24 cellular contexts compared by ENCODE assay signal in the genomic region with DNA sequence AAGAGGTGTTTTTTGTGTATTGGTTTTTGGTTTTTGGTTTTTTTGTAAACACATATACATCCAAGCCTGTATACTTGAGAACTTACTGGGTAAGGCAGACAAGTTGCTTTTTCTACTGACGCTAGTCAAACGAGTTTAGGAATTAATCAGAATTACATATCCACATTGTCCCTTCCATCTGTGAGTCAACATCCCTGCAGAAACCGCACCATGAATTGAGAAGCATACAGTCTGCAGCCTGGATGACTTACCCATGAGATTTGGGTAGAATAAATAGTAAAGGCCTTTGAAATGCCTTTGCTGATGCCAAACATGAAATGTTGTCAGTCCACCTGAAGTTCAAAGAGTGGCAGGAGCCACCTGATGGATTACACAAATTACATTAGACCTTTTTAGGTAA. TPM values are rescaled to one million over a fixed set of nuclear protein-coding genes. Genes with fewer than 3 reads are reported as not detected.
DNase-seq lines count a peak whose midpoint lies in the region; ATAC-seq and TF ChIP-seq lines count a peak whose summit lies in the region.
"Had no signal": no experiment of that assay in that cellular context is flagged by ENCODE, and none has a peak within 500 bp of the region (broad histone marks: within the 10 kb centered on the region; RNA-seq: fewer than 3 reads in every experiment).

No MANE protein-coding gene starts in this region.

- no peaks in the 10 kb centered on the region for H4K20me1 ChIP-seq in PC-3 (ENCODE audit: low read length)
- H4K20me1 ChIP-seq in GM23338 (replicated peaks; ENCODE audit: insufficient read depth), result no peaks in the 10 kb centered on the region
- H4K20me1 ChIP-seq: BLaER1 treated with 17β-estradiol and CSF1 and Interleukin-3, amounts not matched to agents 10 nM and 100 nM had no signal

- H3K79me2 ChIP-seq in PC-3 (ENCODE audit: low read length), result no peaks in the 10 kb centered on the region
- no peaks in the 10 kb centered on the region for H3K79me2 ChIP-seq in GM23338 (replicated peaks; ENCODE audit: insufficient read depth)

- H3K4me2 ChIP-seq in PC-3 (ENCODE audit: low read length) (no peak overlapping the region), GM23338 (no peak overlapping the region)
- H3K4me2 ChIP-seq: A549; BLaER1 treated with 17β-estradiol and CSF1 and Interleukin-3, amounts not matched to agents 10 nM and 100 nM had no signal

- H3K4me3 ChIP-seq in PC-3 (ENCODE audit: low read length) (no peak overlapping the region), GM23338 (no peak overlapping the region)
- H3K4me3 ChIP-seq: A549; BLaER1 treated with 17β-estradiol and CSF1 and Interleukin-3, amounts not matched to agents 10 nM and 100 nM; GM12878 had no signal

- no peak for TF ChIP-seq CTCF in PC-3 (conservative IDR thresholded peaks at IDR 0.05; ENCODE audit: low read depth, low read length)
- no peak for TF ChIP-seq CTCF in GM23338 (conservative IDR thresholded peaks at IDR 0.05; ENCODE audit: low read depth in 2 of 2)

- peaks cover 8% of the 10 kb centered on the region for H3K4me1 Mint-ChIP-seq in activated T-helper 17 cell treated with anti-CD3 and anti-CD28 coated beads, Interleukin-2, amount 50 U/mL, for 72 hours
- H3K4me1 Mint-ChIP-seq in GM23338, result no peaks in the 10 kb centered on the region
- H3K4me1 Mint-ChIP-seq in activated T-cell treated with anti-CD3 and anti-CD28 coated beads, Interleukin-2, amount 50 U/mL, for 24 hours (ENCODE audit: low read depth), result peaks cover 16% of the 10 kb centered on the region
- H3K4me1 Mint-ChIP-seq: CD14-positive monocyte; CD8-positive, alpha-beta memory T cell had no signal

- H2AFZ ChIP-seq in PC-3 (ENCODE audit: low read length), result no peak overlapping the region
- H2AFZ ChIP-seq in GM23338, result no peak overlapping the region

- H3K36me3 ChIP-seq in PC-3 (ENCODE audit: low read depth, low read length) (no peaks in the 10 kb centered on the region), GM23338 (ENCODE audit: insufficient read depth) (no peaks in the 10 kb centered on the region)
- H3K36me3 ChIP-seq: BE2C; BLaER1 treated with 17β-estradiol and CSF1 and Interleukin-3, amounts not matched to agents 10 nM and 100 nM had no signal

- ATAC-seq in PC-3, result no peak
- ATAC-seq in activated T-helper 17 cell treated with anti-CD3 and anti-CD28 coated beads, Interleukin-2, amount 50 U/mL, for 72 hours (replicated peaks), result peak; percentile 76
- peak; percentile 78 for ATAC-seq in esophagus mucosa
- ATAC-seq in GM21390 (IDR thresholded peaks at IDR 0.05; ENCODE audit: unreplicated experiment), result no peak
- ATAC-seq in GM23338, result no peak
- ATAC-seq: A549, GM12878, HCT116 had no signal

- no peak overlapping the region for H3K27ac Mint-ChIP-seq in activated T-helper 17 cell treated with anti-CD3 and anti-CD28 coated beads, Interleukin-2, amount 50 U/mL, for 72 hours
- no peak overlapping the region for H3K27ac Mint-ChIP-seq in GM23338
- no peak overlapping the region for H3K27ac Mint-ChIP-seq in activated T-cell treated with anti-CD3 and anti-CD28 coated beads, Interleukin-2, amount 50 U/mL, for 24 hours
- H3K27ac Mint-ChIP-seq: CD14-positive monocyte; CD4-positive, alpha-beta T cell; CD8-positive, alpha-beta memory T cell had no signal

- H3K27ac ChIP-seq in PC-3 (ENCODE audit: low read length) (no peak overlapping the region), GM23338 (ENCODE audit: low read depth) (no peak overlapping the region)
- H3K27ac ChIP-seq: A549; BLaER1 treated with 17β-estradiol and CSF1 and Interleukin-3, amounts not matched to agents 10 nM and 100 nM had no signal

- H3K9me2 ChIP-seq in PC-3 (replicated peaks; ENCODE audit: low read length) (no peaks in the 10 kb centered on the region), GM23338 (ENCODE audit: insufficient read depth) (peaks cover 5% of the 10 kb centered on the region; the same call in 1 of the 2 replicates)

- CTCF ChIA-PET in PC-3 (lab: Charles Lee), result no interaction called here

- no peaks in the 10 kb centered on the region for H3K9me3 Mint-ChIP-seq in activated T-helper 17 cell treated with anti-CD3 and anti-CD28 coated beads, Interleukin-2, amount 50 U/mL, for 72 hours
- no peaks in the 10 kb centered on the region for H3K9me3 Mint-ChIP-seq in GM23338
- no peaks in the 10 kb centered on the region for H3K9me3 Mint-ChIP-seq in activated T-cell treated with anti-CD3 and anti-CD28 coated beads, Interleukin-2, amount 50 U/mL, for 24 hours
- H3K9me3 Mint-ChIP-seq: CD4-positive, alpha-beta T cell; CD8-positive, alpha-beta memory T cell had no signal

- no TSS peak for BruUV-seq in PC-3 (replicated peaks; lab: Mats Ljungman, UMichigan)

- no peaks in the 10 kb centered on the region for H3F3A ChIP-seq in PC-3 (ENCODE audit: low read length, unreplicated experiment)
- no peaks in the 10 kb centered on the region for H3F3A ChIP-seq in GM23338 (replicated peaks; ENCODE audit: low read depth)

- no peak overlapping the region for H3K9ac ChIP-seq in PC-3 (ENCODE audit: low read length)
- H3K9ac ChIP-seq: BLaER1 treated with 17β-estradiol and CSF1 and Interleukin-3, amounts not matched to agents 10 nM and 100 nM had no signal

- H3K27me3 Mint-ChIP-seq in activated T-helper 17 cell treated with anti-CD3 and anti-CD28 coated beads, Interleukin-2, amount 50 U/mL, for 72 hours, result peaks cover 1% of the 10 kb centered on the region
- peaks cover 2% of the 10 kb centered on the region for H3K27me3 Mint-ChIP-seq in GM23338 (ENCODE audit: insufficient read depth, low read depth, poor library complexity)
- no peaks in the 10 kb centered on the region for H3K27me3 Mint-ChIP-seq in activated T-cell treated with anti-CD3 and anti-CD28 coated beads, Interleukin-2, amount 50 U/mL, for 24 hours
- H3K27me3 Mint-ChIP-seq: CD8-positive, alpha-beta memory T cell had no signal

- POLR2A ChIA-PET in PC-3 (lab: Charles Lee; ENCODE audit: unreplicated experiment), result no interaction called here

- H3K4me1 ChIP-seq in PC-3 (ENCODE audit: insufficient read depth, low read length) (no peaks in the 10 kb centered on the region), GM23338 (ENCODE audit: insufficient read depth) (no peaks in the 10 kb centered on the region)
- H3K4me1 ChIP-seq: A549; BE2C; BLaER1 treated with 17β-estradiol and CSF1 and Interleukin-3, amounts not matched to agents 10 nM and 100 nM had no signal

- intact Hi-C loops in PC-3 (cut with micrococcal nuclease), result no loop called here

- DNase-seq in HT1080 (ENCODE audit: low read depth) (peak; percentile 48), PC-3 (peak; percentile 57), GM23338 (ENCODE audit: low spot score) (no peak)
- no peak for DNase-seq in activated T-cell treated with anti-CD3 and anti-CD28 coated beads, Interleukin-2, amount 50 U/mL, for 24 hours
- DNase-seq: 8988T; ACHN; AML-193; BE2C; CD4-positive, alpha-beta T cell; CD8-positive, alpha-beta memory T cell; DMS 273 treated with DMSO at 0.1 percent for 48 hours; DMS79; EL; GDM1; H7 had no signal

- no peaks in the 10 kb centered on the region for H3K9me3 ChIP-seq in PC-3 (ENCODE audit: low read length)
- H3K9me3 ChIP-seq: A549, BE2C had no signal

- H3K27me3 ChIP-seq in PC-3 (ENCODE audit: low read length) (no peaks in the 10 kb centered on the region), GM23338 (ENCODE audit: insufficient read depth) (no peaks in the 10 kb centered on the region)
- H3K27me3 ChIP-seq: BE2C; BLaER1 treated with 17β-estradiol and CSF1 and Interleukin-3, amounts not matched to agents 10 nM and 100 nM had no signal

- no peak overlapping the region for H3K4me3 Mint-ChIP-seq in activated T-helper 17 cell treated with anti-CD3 and anti-CD28 coated beads, Interleukin-2, amount 50 U/mL, for 72 hours
- H3K4me3 Mint-ChIP-seq in GM23338, result no peak overlapping the region
- H3K4me3 Mint-ChIP-seq in activated T-cell treated with anti-CD3 and anti-CD28 coated beads, Interleukin-2, amount 50 U/mL, for 24 hours, result no peak overlapping the region
- H3K4me3 Mint-ChIP-seq: CD14-positive monocyte; CD4-positive, alpha-beta T cell; CD8-positive, alpha-beta memory T cell had no signal

- no peaks in the 10 kb centered on the region for H3K36me3 Mint-ChIP-seq in activated T-helper 17 cell treated with anti-CD3 and anti-CD28 coated beads, Interleukin-2, amount 50 U/mL, for 72 hours (ENCODE audit: low read depth)
- no peaks in the 10 kb centered on the region for H3K36me3 Mint-ChIP-seq in GM23338 (ENCODE audit: low read depth)
- no peaks in the 10 kb centered on the region for H3K36me3 Mint-ChIP-seq in activated T-cell treated with anti-CD3 and anti-CD28 coated beads, Interleukin-2, amount 50 U/mL, for 24 hours (ENCODE audit: low read depth)
- H3K36me3 Mint-ChIP-seq: CD14-positive monocyte; CD8-positive, alpha-beta memory T cell had no signal

TF ChIP-seq in GM23338, 12 proteins besides CTCF, POLR2A, EP300 and RAD21 (continues in another document):
- TF ChIP-seq ZNF114 (CRISPR knock-in tag; IDR thresholded peaks at IDR 0.05), result no peak

RNA-seq across cellular contexts. Expression of a gene that starts 21.4 kb away (rescaled TPM):
- 0.07 TPM in 1 of 2 replicates, not detected in the other for total RNA-seq in HT1080 (2014; rRNA removed; shearing (Covaris generic))
- polyA plus RNA-seq in HT1080 (2015; cell fraction: cytosol; rRNA removed), result not detected in 2 replicates
- polyA plus RNA-seq in HT1080 (2015; cell fraction: nucleus; rRNA removed), result 0.09 TPM in 1 of 2 replicates, not detected in the other
- total RNA-seq in PC-3 (2014; rRNA removed) (not detected in 2 replicates), esophagus mucosa (not detected)
- total RNA-seq in activated T-helper 17 cell treated with anti-CD3 and anti-CD28 coated beads, Interleukin-2, amount 50 U/mL, for 72 hours, result not detected
- total RNA-seq in GM23338 (2014; rRNA removed; shearing (Covaris generic)), result 1.1 TPM in 1 of 2 replicates, not detected in the other
- 0.21 and 0.45 TPM in 2 replicates for polyA plus RNA-seq in GM23338 (2016; fragmentation: Nextera tagmentation; extraction: Ambion mirVana)
- total RNA-seq: H1, H7 had no signal
- polyA plus RNA-seq: A549, CD14-positive monocyte had no signal

Comparison
In these comparisons a context has a peak if more than half of its experiments do, and no peak if none do; other contexts are left out.
1. DNase-seq: peak in HT1080 (single experiment) and PC-3 (single experiment); none in GM23338 (single experiment) and activated T-cell treated with anti-CD3 and anti-CD28 coated beads, Interleukin-2, amount 50 U/mL, for 24 hours (single experiment).
2. ATAC-seq: peak in activated T-helper 17 cell treated with anti-CD3 and anti-CD28 coated beads, Interleukin-2, amount 50 U/mL, for 72 hours (single experiment) and esophagus mucosa (single experiment); none in PC-3 (single experiment), GM21390 (single experiment) and GM23338 (single experiment).